Comparison of ENCODE assay signal across 23 cellular contexts in genomic region chr12:31474751-31475150, GRCh38.
DNase-seq lines count a peak whose midpoint lies in the region; ATAC-seq, FAIRE-seq and TF ChIP-seq lines count a peak whose summit lies in the region.
"Had no signal": no experiment of that assay in that cellular context is flagged by ENCODE, and none has a peak within 500 bp of the region (broad histone marks: within the 10 kb centered on the region; RNA-seq: fewer than 3 reads in every experiment).

No MANE protein-coding gene starts in this region.

- no peak for FAIRE-seq in GM12892 (lab: Jason Lieb, UNC)
- FAIRE-seq: GM12891 had no signal

- TF ChIP-seq CTCF in AG04449 (IDR thresholded peaks at IDR 0.05; ENCODE audit: insufficient read depth, low read length, missing control alignments) (no peak), IMR-90 (conservative IDR thresholded peaks at IDR 0.05; ENCODE audit: low read depth, low read length) (no peak), right lobe of liver (IDR thresholded peaks at IDR 0.05) (no peak), upper lobe of right lung (IDR thresholded peaks at IDR 0.05) (no peak)

- H3K36me3 ChIP-seq in IMR-90 (ENCODE audit: control insufficient read depth, insufficient read depth, low read length) (peaks cover 7% of the 10 kb centered on the region; the same call in 1 of the 2 replicates), adipocyte (ENCODE audit: control insufficient read depth, insufficient read depth, low read length, severe bottlenecking) (peaks cover 16% of the 10 kb centered on the region), right lobe of liver (no peaks in the 10 kb centered on the region), upper lobe of right lung (no peaks in the 10 kb centered on the region)

- no peak overlapping the region for H3K9ac ChIP-seq in IMR-90 (ENCODE audit: low read depth, low read length)
- H3K9ac ChIP-seq in adipocyte (ENCODE audit: low read length) = no peak overlapping the region

- ATAC-seq in IMR-90 (ENCODE audit: low read depth) (no peak; the same call in 1 of the 2 replicates), right lobe of liver (peak; percentile 46 to 67 (median 48)), upper lobe of right lung (no peak)
- ATAC-seq: Panc1 had no signal

- H3K9me3 ChIP-seq in IMR-90 (ENCODE audit: control insufficient read depth, insufficient read depth, low read length) (no peaks in the 10 kb centered on the region), adipocyte (ENCODE audit: control insufficient read depth, low read length) (no peaks in the 10 kb centered on the region), right lobe of liver (no peaks in the 10 kb centered on the region), upper lobe of right lung (no peaks in the 10 kb centered on the region)

- no peak overlapping the region for H2AK5ac ChIP-seq in IMR-90 (ENCODE audit: low read depth, low read length)

- TF ChIP-seq POLR2A in IMR-90 (IDR thresholded peaks at IDR 0.05; ENCODE audit: low read depth, low read length) (no peak), right lobe of liver (IDR thresholded peaks at IDR 0.05) (no peak), GM12892 (IDR thresholded peaks at IDR 0.05; ENCODE audit: low read depth, low read length) (no peak)

- H3K4me2 ChIP-seq in IMR-90 (ENCODE audit: low read depth, low read length) = no peak overlapping the region

- no peaks in the 10 kb centered on the region for H4K20me1 ChIP-seq in IMR-90 (ENCODE audit: insufficient read depth, low read length)

- no TSS peak for BruUV-seq in IMR-90 (replicated peaks; lab: Mats Ljungman, UMichigan)

- H4K8ac ChIP-seq in IMR-90 (ENCODE audit: low read depth in 2 of 2, low read length in 2 of 2) = no peak overlapping the region

- no peak overlapping the region for H3K4ac ChIP-seq in IMR-90 (ENCODE audit: low read depth, low read length)

- H4K5ac ChIP-seq in IMR-90 (ENCODE audit: low read depth, low read length) = no peak overlapping the region

- H3K18ac ChIP-seq in IMR-90 (ENCODE audit: low read depth, low read length) = no peak overlapping the region

- no peak for TF ChIP-seq RAD21 in IMR-90 (IDR thresholded peaks at IDR 0.05; ENCODE audit: low read length)

- DNase-seq in AG04449 (ENCODE audit: low read depth, low spot score) (peak; percentile 23), IMR-90 (peak; percentile 6), adipocyte (ENCODE audit: low read depth) (peak; percentile 45), right lobe of liver (no peak), SW 1271 (lab: John Stamatoyannopoulos, UW) (no peak), upper lobe of right lung (no peak), GM12892 (ENCODE audit: insufficient read length) (no peak)
- DNase-seq: CD8-positive, alpha-beta memory T cell; DMS79 treated with DMSO at 0.1 percent for 48 hours; GF-D8; KBM-7; MV-4-11; NCI-H1105; NCI-H1694; NCI-H2029 treated with DMSO at 0.1 percent for 48 hours; NCI-H446 treated with DMSO at 0.1 percent for 48 hours; NCI-H526; NCI-H82; SHP77 had no signal

- no peak overlapping the region for H2BK15ac ChIP-seq in IMR-90 (ENCODE audit: low read depth, low read length)

- WGBS in IMR-90 (ENCODE audit: extremely low coverage in 2 of 2, insufficient read length in 1 of 2), 2 experiments = no CpG with 5 or more reads among the region's 2 CpGs
- 38% methylated on average over 2 of the region's 2 CpGs for WGBS in right lobe of liver (ENCODE audit: insufficient coverage, low coverage, low lambda C conversion rate, missing lambda C conversion rate)

- POLR2A ChIA-PET in AG04449 (lab: Yijun Ruan, JAX) = no interaction called here
- POLR2A ChIA-PET in IMR-90 (lab: Charles Lee; ENCODE audit: unreplicated experiment) = no interaction called here

- no peak overlapping the region for H2BK20ac ChIP-seq in IMR-90 (ENCODE audit: low read depth, low read length)

- H2AK9ac ChIP-seq in IMR-90 (replicated peaks; ENCODE audit: low read depth, low read length, poor library complexity) = no peak overlapping the region

- H2AFZ ChIP-seq in IMR-90 (replicated peaks; ENCODE audit: low read length, poor library complexity) = no peak overlapping the region

- no peak overlapping the region for H3K14ac ChIP-seq in IMR-90 (replicated peaks; ENCODE audit: low read depth, low read length)

- dilution Hi-C loops in IMR-90 (cut with HindIII; ENCODE audit: low sequenced_read_pairs, unreplicated experiment) = no loop called here

- in situ Hi-C loops in IMR-90 (cut with MboI; ENCODE audit: low sequenced_read_pairs) = no loop called here

- no peak overlapping the region for H3K56ac ChIP-seq in IMR-90 (ENCODE audit: extremely low read depth, insufficient read depth, low read length)

- no peak overlapping the region for H4K91ac ChIP-seq in IMR-90 (ENCODE audit: insufficient read depth, low read depth, low read length)

- H2BK5ac ChIP-seq in IMR-90 (ENCODE audit: low read depth, low read length, poor library complexity, severe bottlenecking) = no peak overlapping the region

- no peaks in the 10 kb centered on the region for H3K4me1 ChIP-seq in IMR-90 (ENCODE audit: control insufficient read depth, insufficient read depth, low read length)
- no peaks in the 10 kb centered on the region for H3K4me1 ChIP-seq in adipocyte (ENCODE audit: control insufficient read depth, insufficient read depth, low read length)
- H3K4me1 ChIP-seq in right lobe of liver = peaks cover 0 to 37% (median 17%) of the 10 kb centered on the region in 4 donors
- no peaks in the 10 kb centered on the region for H3K4me1 ChIP-seq in upper lobe of right lung

- peaks cover 5 to 9% of the 10 kb centered on the region in 2 experiments; a peak in 1 of 4 replicates for H3K79me1 ChIP-seq in IMR-90 (ENCODE audit: low read depth in 1 of 2, low read length in 2 of 2)

- CTCF ChIA-PET in AG04449 (lab: Yijun Ruan, JAX) = interaction anchor here (1.2 kb wide), 1 partner anchor 13 kb away, joined by 4 read pairs; no protein-coding TSS in a partner anchor
- CTCF ChIA-PET in IMR-90 (lab: Yijun Ruan, JAX) = interaction anchor here (0.9 kb wide), 1 partner anchor 179 kb away, joined by 3 read pairs; no protein-coding TSS in a partner anchor

- no peak overlapping the region for H3K27ac ChIP-seq in IMR-90 (ENCODE audit: insufficient read depth, low read length)
- H3K27ac ChIP-seq in right lobe of liver = no peak overlapping the region
- H3K27ac ChIP-seq in upper lobe of right lung = no peak overlapping the region
- H3K27ac ChIP-seq: C4-2B, RWPE1 had no signal

- H3K4me3 ChIP-seq in AG04449 (ENCODE audit: low read depth, low read length) (no peak overlapping the region), IMR-90 (ENCODE audit: insufficient read depth, low read depth, low read length) (no peak overlapping the region), adipocyte (ENCODE audit: low read length) (no peak overlapping the region), right lobe of liver (no peak overlapping the region), upper lobe of right lung (no peak overlapping the region)

- no peak overlapping the region for H2BK120ac ChIP-seq in IMR-90 (ENCODE audit: low read depth, low read length)

- H3K27me3 ChIP-seq in IMR-90 (ENCODE audit: control insufficient read depth, insufficient read depth, low read length) (no peaks in the 10 kb centered on the region), adipocyte (replicated peaks; ENCODE audit: control insufficient read depth, insufficient read depth, low read length) (no peaks in the 10 kb centered on the region), right lobe of liver (no peaks in the 10 kb centered on the region), upper lobe of right lung (no peaks in the 10 kb centered on the region)

- intact Hi-C loops in IMR-90 (cut with micrococcal nuclease) (no loop called here), right lobe of liver (cut with DNase I) (no loop called here), upper lobe of right lung (cut with DNase I) (no loop called here)

- H3K9me1 ChIP-seq in IMR-90 (ENCODE audit: insufficient read depth, low read length) = peaks cover 4% of the 10 kb centered on the region

- H3K23ac ChIP-seq in IMR-90 (ENCODE audit: low read depth, low read length) = no peak overlapping the region

TF ChIP-seq in IMR-90, 13 proteins besides CTCF, POLR2A, EP300 and RAD21:
- TF ChIP-seq ELK1 (IDR thresholded peaks at IDR 0.05; ENCODE audit: borderline replicate concordance, low read depth, low read length) (no peak), RCOR1 (IDR thresholded peaks at IDR 0.05; ENCODE audit: insufficient replicate concordance, low read length) (no peak), MXI1 (IDR thresholded peaks at IDR 0.05; ENCODE audit: borderline replicate concordance, low read depth, low read length) (no peak)

Comparison
In these comparisons a context has a peak if more than half of its experiments do, and no peak if none do; other contexts are left out.
1. DNase-seq: peak in AG04449 (single experiment), IMR-90 (single experiment) and adipocyte (single experiment); none in right lobe of liver (0 of 3), SW 1271 (0 of 2), upper lobe of right lung (single experiment) and GM12892 (single experiment).
2. ATAC-seq: peak in right lobe of liver (4 of 4); none in IMR-90 (single experiment) and upper lobe of right lung (single experiment).